9 cellular contexts compared by ENCODE assay signal in genomic region chr11:118227865-118228785, GRCh38. TPM values are rescaled to one million over a fixed set of nuclear protein-coding genes. Genes with fewer than 3 reads are reported as not detected.
DNase-seq lines count a peak whose midpoint lies in the region; ATAC-seq, FAIRE-seq and TF ChIP-seq lines count a peak whose summit lies in the region.
"Had no signal": no experiment of that assay in that cellular context is flagged by ENCODE, and none has a peak within 500 bp of the region (broad histone marks: within the 10 kb centered on the region; RNA-seq: fewer than 3 reads in every experiment).

No MANE protein-coding gene starts in this region.

- peaks cover 31% of the 10 kb centered on the region for H3K4me1 Mint-ChIP-seq in activated CD4-positive, alpha-beta memory T cell treated with anti-CD3 and anti-CD28 coated beads, Interleukin-2, amount 10 ng/mL, durations not matched to agents 7 days and 5 days

- H3K27me3 Mint-ChIP-seq in activated CD4-positive, alpha-beta memory T cell treated with anti-CD3 and anti-CD28 coated beads, Interleukin-2, amount 10 ng/mL, durations not matched to agents 7 days and 5 days: no peaks in the 10 kb centered on the region

- no peak for FAIRE-seq in kidney (lab: Jason Lieb, UNC)

- peaks cover 34% of the 10 kb centered on the region for H3K36me3 Mint-ChIP-seq in activated CD4-positive, alpha-beta memory T cell treated with anti-CD3 and anti-CD28 coated beads, Interleukin-2, amount 10 ng/mL, durations not matched to agents 7 days and 5 days (ENCODE audit: low read depth)

- no peaks in the 10 kb centered on the region for H3K9me3 Mint-ChIP-seq in activated CD4-positive, alpha-beta memory T cell treated with anti-CD3 and anti-CD28 coated beads, Interleukin-2, amount 10 ng/mL, durations not matched to agents 7 days and 5 days

- no peak for TF ChIP-seq POLR2A in transverse colon (IDR thresholded peaks at IDR 0.05)

- H3K9ac ChIP-seq in kidney (ENCODE audit: low read length in 2 of 2): no peak overlapping the region

- no peak for TF ChIP-seq EP300 in transverse colon (IDR thresholded peaks at IDR 0.05; ENCODE audit: low read depth)

- no peaks in the 10 kb centered on the region for H3K9me3 ChIP-seq in right cardiac atrium (ENCODE audit: control insufficient read depth, low read length)
- H3K9me3 ChIP-seq in transverse colon: no peaks in the 10 kb centered on the region
- H3K9me3 ChIP-seq in kidney (ENCODE audit: control insufficient read depth in 1 of 2, low read length in 2 of 2): no peaks in the 10 kb centered on the region
- H3K9me3 ChIP-seq: BE2C had no signal

- DNase-seq in Right ventricle myocardium superior: no peak
- no peak for DNase-seq in right cardiac atrium
- peak; percentile 63 for DNase-seq in activated CD4-positive, alpha-beta memory T cell treated with anti-CD3 and anti-CD28 coated beads, Interleukin-2, amount 10 ng/mL, durations not matched to agents 7 days and 5 days
- no peak for DNase-seq in transverse colon
- DNase-seq in kidney: no peak
- no peak for DNase-seq in NCI-H1048 (lab: John Stamatoyannopoulos, UW)
- no peak for DNase-seq in left colon
- DNase-seq: BE2C had no signal

- peak overlapping the region; percentile 43 for H3K4me3 Mint-ChIP-seq in activated CD4-positive, alpha-beta memory T cell treated with anti-CD3 and anti-CD28 coated beads, Interleukin-2, amount 10 ng/mL, durations not matched to agents 7 days and 5 days

- 80% methylated on average over 8 of the region's 8 CpGs for WGBS in right cardiac atrium
- 60 to 77% methylated on average over 8 of the region's 8 CpGs for WGBS in transverse colon (ENCODE audit: low coverage in 1 of 2), 2 donors

- H3K4me1 ChIP-seq in right cardiac atrium (ENCODE audit: control insufficient read depth, insufficient read depth, low read length) (no peaks in the 10 kb centered on the region), transverse colon (peaks cover 0 to 8% (median 0%) of the 10 kb centered on the region in 4 donors), kidney (ENCODE audit: control insufficient read depth in 1 of 2, insufficient read depth in 1 of 2, low read depth in 1 of 2, low read length in 2 of 2) (no peaks in the 10 kb centered on the region)
- H3K4me1 ChIP-seq: BE2C had no signal

- POLR2A ChIA-PET in activated CD4-positive, alpha-beta memory T cell treated with anti-CD3 and anti-CD28 coated beads, Interleukin-2, amount 10 ng/mL, durations not matched to agents 7 days and 5 days (lab: Charles Lee): interaction anchor here (0.9 to 15.3 kb wide), 11 partner anchors 9 to 116 kb away, joined by 4 to 249 read pairs (median 16); partner anchors contain the start of genes CD3D, CD3G and MPZL3

- CTCF ChIA-PET in activated CD4-positive, alpha-beta memory T cell treated with anti-CD3 and anti-CD28 coated beads, Interleukin-2, amount 10 ng/mL, durations not matched to agents 7 days and 5 days (lab: Charles Lee): interaction anchor here (0.9 to 3.9 kb wide), 8 partner anchors 11 to 49 kb away, joined by 3 to 42 read pairs (median 4); no protein-coding TSS in a partner anchor

- H3K27me3 ChIP-seq in right cardiac atrium (ENCODE audit: control insufficient read depth, insufficient read depth): no peaks in the 10 kb centered on the region
- H3K27me3 ChIP-seq in transverse colon: peaks cover 3% of the 10 kb centered on the region

- H3K36me3 ChIP-seq in transverse colon (peaks cover 0 to 11% (median 2%) of the 10 kb centered on the region in 4 donors), kidney (ENCODE audit: control insufficient read depth in 1 of 2, insufficient read depth in 2 of 2, low read length in 2 of 2) (peaks cover 5 to 13% of the 10 kb centered on the region in 2 donors)
- H3K36me3 ChIP-seq: BE2C had no signal

- ATAC-seq in Right ventricle myocardium superior (ENCODE audit: poor library complexity) (peak; percentile 64), right cardiac atrium (no peak), HG03175 (IDR thresholded peaks at IDR 0.05; ENCODE audit: unreplicated experiment) (peak; percentile 74), left colon (no peak)

- no peak overlapping the region for H3K4me3 ChIP-seq in right cardiac atrium (ENCODE audit: low read length)
- H3K4me3 ChIP-seq in transverse colon: no peak overlapping the region
- no peak overlapping the region for H3K4me3 ChIP-seq in kidney (ENCODE audit: low read length in 2 of 2)

- no peak overlapping the region for H3K27ac Mint-ChIP-seq in activated CD4-positive, alpha-beta memory T cell treated with anti-CD3 and anti-CD28 coated beads, Interleukin-2, amount 10 ng/mL, durations not matched to agents 7 days and 5 days

- TF ChIP-seq CTCF in transverse colon (IDR thresholded peaks at IDR 0.05) (no peak), kidney (IDR thresholded peaks at IDR 0.05; ENCODE audit: borderline replicate concordance, extremely low read depth, insufficient read depth) (no peak)

- intact Hi-C loops in Right ventricle myocardium superior (cut with DNase I) (no loop called here), right cardiac atrium (cut with DNase I) (no loop called here), transverse colon (cut with DNase I; ENCODE audit: low total_unique reads) (no loop called here), kidney (cut with DNase I) (no loop called here), left colon (cut with DNase I, micrococcal nuclease) (no loop called here)

- in situ Hi-C loops in transverse colon (cut with MboI; ENCODE audit: low pct_ligation_motif_present in 1 of 4, low pct_unique_long_range_greater_than_20kb in 1 of 4, low sequenced_read_pairs in 3 of 4): no loop called here

- H3K27ac ChIP-seq in right cardiac atrium (ENCODE audit: low read length) (no peak overlapping the region), transverse colon (peak overlapping the region; percentile 32 to 49 (median 38)), kidney (ENCODE audit: low read depth in 2 of 2, low read length in 2 of 2) (peak overlapping the region in 1 of 2 donors; percentile 14)

RNA-seq across cellular contexts. Expression of gene JAML, which starts 3.3 kb away (rescaled TPM):
- total RNA-seq in Right ventricle myocardium superior (2.7 TPM), right cardiac atrium (1 to 10 TPM; 2.3 to 8.0 (median 4.0) TPM), transverse colon (10 to 100 TPM in 2 of 4 donors, 1 to 10 TPM in 2; 3.2 to 15.1 (median 8.0) TPM), kidney (17.1 TPM), left colon (1 to 10 TPM; 4.9 to 6.7 TPM)
- polyA plus RNA-seq in right cardiac atrium (2.0 TPM), kidney (ENCODE audit: insufficient read depth, low read depth, low replicate concordance) (2.5 TPM)
- 100 to 1,000 TPM; 102 to 103 TPM for total RNA-seq in activated CD4-positive, alpha-beta memory T cell treated with anti-CD3 and anti-CD28 coated beads, Interleukin-2, amount 10 ng/mL, durations not matched to agents 7 days and 5 days

RNA-seq across cellular contexts. Expression of gene MPZL3, which starts 24.0 kb away (rescaled TPM):
- total RNA-seq in Right ventricle myocardium superior (1.8 TPM), right cardiac atrium (1 to 10 TPM; 1.3 to 1.7 (median 1.5) TPM), transverse colon (10 to 100 TPM in 2 of 4 donors, 1 to 10 TPM in 2; 2.4 to 15.2 (median 8.2) TPM), kidney (10.0 TPM), left colon (10 to 100 TPM in 1 of 2 donors, 1 to 10 TPM in 1; 6.3 to 12.8 TPM)
- polyA plus RNA-seq in right cardiac atrium (0.77 TPM), kidney (ENCODE audit: insufficient read depth, low read depth, low replicate concordance) (1.7 TPM)
- 10 to 100 TPM; 34.0 to 34.9 TPM for total RNA-seq in activated CD4-positive, alpha-beta memory T cell treated with anti-CD3 and anti-CD28 coated beads, Interleukin-2, amount 10 ng/mL, durations not matched to agents 7 days and 5 days

RNA-seq across cellular contexts. Expression of gene MPZL2, which starts 36.0 kb away (rescaled TPM):
- 9.8 TPM for total RNA-seq in Right ventricle myocardium superior
- total RNA-seq in right cardiac atrium: 10 to 100 TPM in 1 of 4 donors, 1 to 10 TPM in 3; 8.1 to 18.7 (median 9.0) TPM
- polyA plus RNA-seq in right cardiac atrium: 6.4 TPM
- total RNA-seq in activated CD4-positive, alpha-beta memory T cell treated with anti-CD3 and anti-CD28 coated beads, Interleukin-2, amount 10 ng/mL, durations not matched to agents 7 days and 5 days: 1 to 10 TPM; 3.8 to 5.3 TPM
- 10 to 100 TPM; 59.5 to 86.5 (median 75.0) TPM for total RNA-seq in transverse colon
- total RNA-seq in kidney: 111 TPM
- polyA plus RNA-seq in kidney (ENCODE audit: insufficient read depth, low read depth, low replicate concordance): 16.8 TPM
- total RNA-seq in left colon: 10 to 100 TPM; 62.1 to 84.7 TPM

RNA-seq across cellular contexts. Expression of gene SCN2B, which starts 51.7 kb away (rescaled TPM):
- 17.6 TPM for total RNA-seq in Right ventricle myocardium superior
- 10 to 100 TPM in 1 of 4 donors, 1 to 10 TPM in 3; 2.1 to 11.7 (median 5.5) TPM for total RNA-seq in right cardiac atrium
- 4.1 TPM for polyA plus RNA-seq in right cardiac atrium
- not detected for total RNA-seq in activated CD4-positive, alpha-beta memory T cell treated with anti-CD3 and anti-CD28 coated beads, Interleukin-2, amount 10 ng/mL, durations not matched to agents 7 days and 5 days
- under 1 TPM in 2 of 4 donors, not detected in 2; 0.14 to 0.37 TPM for total RNA-seq in transverse colon
- 0.25 TPM for total RNA-seq in kidney
- polyA plus RNA-seq in kidney (ENCODE audit: insufficient read depth, low read depth, low replicate concordance): 0.54 TPM
- under 1 TPM; 0.06 to 0.47 TPM for total RNA-seq in left colon

Comparison
In these comparisons a context has a peak if more than half of its experiments do, and no peak if none do; other contexts are left out.
1. ATAC-seq: peak in Right ventricle myocardium superior (single experiment) and HG03175 (single experiment); none in right cardiac atrium (0 of 2) and left colon (single experiment).